9 cellular contexts compared by ENCODE assay signal in genomic region chr5:52560366-52560765, GRCh38.
A peak's percentile ranks its signal among the peaks of the same experiment; 100 is the strongest.
DNase-seq lines count a peak whose midpoint lies in the region; ATAC-seq and TF ChIP-seq lines count a peak whose summit lies in the region.
"Had no signal": no experiment of that assay in that cellular context is flagged by ENCODE, and none has a peak within 500 bp of the region (broad histone marks: within the 10 kb centered on the region; RNA-seq: fewer than 3 reads in every experiment).

No MANE protein-coding gene starts in this region.

- ATAC-seq in Panc1, result no peak
- ATAC-seq in lower lobe of right lung, result no peak
- ATAC-seq in activated CD4-positive, CD25-positive, alpha-beta regulatory T cell treated with anti-CD3 and anti-CD28 coated beads, Interleukin-2, amount 50 U/mL, for 24 hours, result no peak

- H3K36me3 ChIP-seq in Panc1 (ENCODE audit: control insufficient read depth, insufficient read depth, low read length) (no peaks in the 10 kb centered on the region), lower lobe of right lung (no peaks in the 10 kb centered on the region), ovary (no peaks in the 10 kb centered on the region)

- no peaks in the 10 kb centered on the region for H3K27me3 ChIP-seq in Panc1 (ENCODE audit: control insufficient read depth, insufficient read depth, low read length)
- H3K27me3 ChIP-seq in lower lobe of right lung (ENCODE audit: low read depth), result no peaks in the 10 kb centered on the region
- no peaks in the 10 kb centered on the region for H3K27me3 ChIP-seq in ovary

- H3K4me1 ChIP-seq in Panc1 (ENCODE audit: control insufficient read depth, insufficient read depth, low read length), result no peaks in the 10 kb centered on the region
- H3K4me1 ChIP-seq in lower lobe of right lung, result no peaks in the 10 kb centered on the region
- no peaks in the 10 kb centered on the region for H3K4me1 ChIP-seq in ovary (ENCODE audit: insufficient read depth)

- peak; percentile 23 for DNase-seq in DMS153 treated with DMSO at 0.1 percent for 48 hours (lab: John Stamatoyannopoulos, UW; ENCODE audit: unreplicated experiment)
- peak; percentile 78 for DNase-seq in NCI-H1092 treated with DMSO at 0.1 percent for 48 hours (lab: John Stamatoyannopoulos, UW)
- DNase-seq in Panc1 (ENCODE audit: low read depth, low spot score), result no peak
- no peak for DNase-seq in lower lobe of right lung
- no peak for DNase-seq in ovary
- DNase-seq in cardiac septum (ENCODE audit: low spot score), result no peak
- no peak for DNase-seq in GDM1 (lab: John Stamatoyannopoulos, UW)
- DNase-seq: activated CD4-positive, alpha-beta T cell treated with anti-CD3 and anti-CD28 coated beads for 48 hours had no signal

- no TSS peak for BruUV-seq in Panc1 (replicated peaks; lab: Mats Ljungman, UMichigan)

- H3K27ac ChIP-seq in Panc1 (ENCODE audit: low read length) (no peak overlapping the region), lower lobe of right lung (no peak overlapping the region), ovary (no peak overlapping the region)

- no peak for TF ChIP-seq EP300 in ovary (IDR thresholded peaks at IDR 0.05)

- TF ChIP-seq CTCF in Panc1 (IDR thresholded peaks at IDR 0.05), result peak; percentile 13; the same call in 1 of the 2 replicates
- TF ChIP-seq CTCF in lower lobe of right lung (IDR thresholded peaks at IDR 0.05), result peak; percentile 15
- no peak for TF ChIP-seq CTCF in ovary (IDR thresholded peaks at IDR 0.05)

- in situ Hi-C loops in Panc1 (cut with HindIII; ENCODE audit: low pct_unique_long_range_greater_than_20kb, low sequenced_read_pairs), result no loop called here

- no peak for TF ChIP-seq POLR2A in ovary (IDR thresholded peaks at IDR 0.05)

- H3K4me3 ChIP-seq in Panc1 (ENCODE audit: low read depth in 2 of 2, low read length in 2 of 2) (no peak overlapping the region), lower lobe of right lung (no peak overlapping the region), ovary (no peak overlapping the region)

- H3K9me3 ChIP-seq in Panc1 (ENCODE audit: control insufficient read depth, insufficient read depth, low read depth, low read length) (no peaks in the 10 kb centered on the region), lower lobe of right lung (no peaks in the 10 kb centered on the region), ovary (no peaks in the 10 kb centered on the region)

- WGBS in ovary, 3 donors, result 2 to 12% (median 9%) methylated on average over 1 of the region's 1 CpG

- POLR2A ChIA-PET in Panc1 (lab: Charles Lee), result no interaction called here

- CTCF ChIA-PET in Panc1 (lab: Charles Lee), result no interaction called here

- intact Hi-C loops in Panc1 (cut with micrococcal nuclease; ENCODE audit: unreplicated experiment) (no loop called here), lower lobe of right lung (cut with DNase I) (no loop called here), ovary (cut with DNase I) (no loop called here), cardiac septum (cut with DNase I) (no loop called here)

Comparison
In these comparisons a context has a peak if more than half of its experiments do, and no peak if none do; other contexts are left out.
1. DNase-seq: peak in DMS153 treated with DMSO at 0.1 percent for 48 hours (single experiment) and NCI-H1092 treated with DMSO at 0.1 percent for 48 hours (single experiment); none in Panc1 (single experiment), lower lobe of right lung (single experiment), ovary (0 of 5), cardiac septum (single experiment) and GDM1 (single experiment).
2. CTCF ChIP-seq: peak in Panc1 (single experiment) and lower lobe of right lung (single experiment); none in ovary (0 of 3).